ENCODE assay signal across 20 cellular contexts in genomic region chrX:113743069-113743468, GRCh38.
DNase-seq lines count a peak whose midpoint lies in the region; ATAC-seq and TF ChIP-seq lines count a peak whose summit lies in the region.
"Had no signal": no experiment of that assay in that cellular context is flagged by ENCODE, and none has a peak within 500 bp of the region (broad histone marks: within the 10 kb centered on the region; RNA-seq: fewer than 3 reads in every experiment).

No MANE protein-coding gene starts in this region.

- CTCF ChIA-PET in activated CD8-positive, alpha-beta T cell treated with anti-CD3 and anti-CD28 coated beads for 36 hours (lab: Charles Lee): no interaction called here

- no peak overlapping the region for H3K27ac Mint-ChIP-seq in stimulated activated naive CD8-positive, alpha-beta T cell treated with anti-CD3 and anti-CD28 coated beads, Interleukin-15, amount 100 ng/mL, for 72 hours
- no peak overlapping the region for H3K27ac Mint-ChIP-seq in natural killer cell
- no peak overlapping the region for H3K27ac Mint-ChIP-seq in activated CD8-positive, alpha-beta T cell treated with anti-CD3 and anti-CD28 coated beads for 36 hours
- H3K27ac Mint-ChIP-seq: activated T-cell treated with anti-CD3 and anti-CD28 coated beads, Interleukin-2, amount 50 U/mL, for 24 hours; naive thymus-derived CD4-positive, alpha-beta T cell had no signal

- H3K27ac ChIP-seq in lower lobe of right lung: no peak overlapping the region
- H3K27ac ChIP-seq: right lobe of liver, SK-N-MC had no signal

- H3K9me3 Mint-ChIP-seq in stimulated activated naive CD8-positive, alpha-beta T cell treated with anti-CD3 and anti-CD28 coated beads, Interleukin-15, amount 100 ng/mL, for 72 hours: no peaks in the 10 kb centered on the region
- peaks cover 0 to under 1% of the 10 kb centered on the region in 2 donors for H3K9me3 Mint-ChIP-seq in natural killer cell
- no peaks in the 10 kb centered on the region for H3K9me3 Mint-ChIP-seq in activated CD8-positive, alpha-beta T cell treated with anti-CD3 and anti-CD28 coated beads for 36 hours
- H3K9me3 Mint-ChIP-seq: activated T-cell treated with anti-CD3 and anti-CD28 coated beads, Interleukin-2, amount 50 U/mL, for 24 hours had no signal

- POLR2A ChIA-PET in activated CD8-positive, alpha-beta T cell treated with anti-CD3 and anti-CD28 coated beads for 36 hours (lab: Charles Lee): no interaction called here

- H3K27me3 ChIP-seq in lower lobe of right lung (ENCODE audit: low read depth): no peaks in the 10 kb centered on the region
- H3K27me3 ChIP-seq: right lobe of liver had no signal

- DNase-seq in stimulated activated naive CD8-positive, alpha-beta T cell treated with anti-CD3 and anti-CD28 coated beads, Interleukin-15, Interleukin-2, amounts not matched to agents 100 U/mL and 50 U/mL, for 24 hours: peak; percentile 2
- DNase-seq in stimulated activated naive CD8-positive, alpha-beta T cell treated with anti-CD3 and anti-CD28 coated beads, Interleukin-15, amount 100 ng/mL, for 72 hours: no peak
- DNase-seq in lower lobe of right lung (no peak), natural killer cell (no peak)
- no peak for DNase-seq in activated CD4-positive, alpha-beta T cell treated with anti-CD3 and anti-CD28 coated beads for 48 hours
- DNase-seq in activated CD8-positive, alpha-beta T cell treated with anti-CD3 and anti-CD28 coated beads for 36 hours: no peak
- DNase-seq: 8988T; activated T-cell treated with anti-CD3 and anti-CD28 coated beads, Interleukin-2, amount 50 U/mL, for 24 hours; amniotic stem cell; Calu3; foreskin fibroblast; H9; IMR-90; naive thymus-derived CD4-positive, alpha-beta T cell; NCI-H748 treated with DMSO at 0.1 percent for 48 hours; right lobe of liver had no signal

- ATAC-seq in stimulated activated naive CD8-positive, alpha-beta T cell treated with anti-CD3 and anti-CD28 coated beads, Interleukin-15, Interleukin-2, amounts not matched to agents 100 U/mL and 50 U/mL, for 24 hours: no peak
- no peak for ATAC-seq in stimulated activated naive CD8-positive, alpha-beta T cell treated with anti-CD3 and anti-CD28 coated beads, Interleukin-15, amount 100 ng/mL, for 72 hours
- ATAC-seq in HG02759 (IDR thresholded peaks at IDR 0.05; ENCODE audit: unreplicated experiment) (peak; percentile 66), HG03432 (IDR thresholded peaks at IDR 0.05; ENCODE audit: unreplicated experiment) (peak; percentile 59), lower lobe of right lung (no peak), natural killer cell (no peak)
- no peak for ATAC-seq in activated CD8-positive, alpha-beta T cell treated with anti-CD3 and anti-CD28 coated beads for 36 hours
- ATAC-seq: activated CD4-positive, CD25-positive, alpha-beta regulatory T cell treated with anti-CD3 and anti-CD28 coated beads, Interleukin-2, amount 50 U/mL, for 24 hours; naive thymus-derived CD4-positive, alpha-beta T cell; right lobe of liver had no signal

- H3K4me1 Mint-ChIP-seq in stimulated activated naive CD8-positive, alpha-beta T cell treated with anti-CD3 and anti-CD28 coated beads, Interleukin-15, amount 100 ng/mL, for 72 hours: no peaks in the 10 kb centered on the region
- no peaks in the 10 kb centered on the region for H3K4me1 Mint-ChIP-seq in natural killer cell
- no peaks in the 10 kb centered on the region for H3K4me1 Mint-ChIP-seq in activated CD8-positive, alpha-beta T cell treated with anti-CD3 and anti-CD28 coated beads for 36 hours (ENCODE audit: low read depth)

- no peaks in the 10 kb centered on the region for H3K4me1 ChIP-seq in lower lobe of right lung
- H3K4me1 ChIP-seq: right lobe of liver had no signal

- TF ChIP-seq CTCF in lower lobe of right lung (IDR thresholded peaks at IDR 0.05): no peak
- no peak for TF ChIP-seq CTCF in natural killer cell (IDR thresholded peaks at IDR 0.05)
- TF ChIP-seq CTCF in activated CD8-positive, alpha-beta T cell treated with anti-CD3 and anti-CD28 coated beads for 36 hours (IDR thresholded peaks at IDR 0.05): no peak

- H3K4me3 Mint-ChIP-seq in stimulated activated naive CD8-positive, alpha-beta T cell treated with anti-CD3 and anti-CD28 coated beads, Interleukin-15, amount 100 ng/mL, for 72 hours: no peak overlapping the region
- H3K4me3 Mint-ChIP-seq in natural killer cell: no peak overlapping the region
- no peak overlapping the region for H3K4me3 Mint-ChIP-seq in activated CD8-positive, alpha-beta T cell treated with anti-CD3 and anti-CD28 coated beads for 36 hours
- H3K4me3 Mint-ChIP-seq: activated T-cell treated with anti-CD3 and anti-CD28 coated beads, Interleukin-2, amount 50 U/mL, for 24 hours; H9; naive thymus-derived CD4-positive, alpha-beta T cell had no signal

- no peak overlapping the region for H3K4me3 ChIP-seq in lower lobe of right lung
- H3K4me3 ChIP-seq: right lobe of liver, SK-N-MC had no signal

- no peaks in the 10 kb centered on the region for H3K36me3 Mint-ChIP-seq in natural killer cell
- H3K36me3 Mint-ChIP-seq in activated CD8-positive, alpha-beta T cell treated with anti-CD3 and anti-CD28 coated beads for 36 hours (ENCODE audit: low read depth): no peaks in the 10 kb centered on the region
- H3K36me3 Mint-ChIP-seq: naive thymus-derived CD4-positive, alpha-beta T cell had no signal

- no peaks in the 10 kb centered on the region for H3K9me3 ChIP-seq in lower lobe of right lung
- H3K9me3 ChIP-seq: right lobe of liver had no signal

- intact Hi-C loops in lower lobe of right lung (cut with DNase I): no loop called here
- intact Hi-C loops in natural killer cell (cut with micrococcal nuclease): no loop called here
- intact Hi-C loops in activated CD8-positive, alpha-beta T cell treated with anti-CD3 and anti-CD28 coated beads for 36 hours (cut with micrococcal nuclease): no loop called here

- H3K27me3 Mint-ChIP-seq in stimulated activated naive CD8-positive, alpha-beta T cell treated with anti-CD3 and anti-CD28 coated beads, Interleukin-15, amount 100 ng/mL, for 72 hours: no peaks in the 10 kb centered on the region
- H3K27me3 Mint-ChIP-seq in natural killer cell (ENCODE audit: low read depth in 2 of 2): no peaks in the 10 kb centered on the region
- no peaks in the 10 kb centered on the region for H3K27me3 Mint-ChIP-seq in activated CD8-positive, alpha-beta T cell treated with anti-CD3 and anti-CD28 coated beads for 36 hours
- H3K27me3 Mint-ChIP-seq: naive thymus-derived CD4-positive, alpha-beta T cell had no signal

- H3K36me3 ChIP-seq in lower lobe of right lung: no peaks in the 10 kb centered on the region
- H3K36me3 ChIP-seq: right lobe of liver had no signal

Comparison
In these comparisons a context has a peak if more than half of its experiments do, and no peak if none do; other contexts are left out.
1. ATAC-seq: peak in HG02759 (single experiment) and HG03432 (single experiment); none in stimulated activated naive CD8-positive, alpha-beta T cell treated with anti-CD3 and anti-CD28 coated beads, Interleukin-15, Interleukin-2, amounts not matched to agents 100 U/mL and 50 U/mL, for 24 hours (single experiment), stimulated activated naive CD8-positive, alpha-beta T cell treated with anti-CD3 and anti-CD28 coated beads, Interleukin-15, amount 100 ng/mL, for 72 hours (single experiment), lower lobe of right lung (0 of 2), natural killer cell (0 of 3) and activated CD8-positive, alpha-beta T cell treated with anti-CD3 and anti-CD28 coated beads for 36 hours (single experiment).